ENCODE assay signal across 8 cellular contexts in genomic region chr2:85678794-85679672, GRCh38. TPM values are rescaled to one million over a fixed set of nuclear protein-coding genes. Genes with fewer than 3 reads are reported as not detected.
DNase-seq lines count a peak whose midpoint lies in the region; ATAC-seq and TF ChIP-seq lines count a peak whose summit lies in the region.

No MANE protein-coding gene starts in this region.

- H3K36me3 Mint-ChIP-seq in activated T-cell treated with anti-CD3 and anti-CD28 coated beads, Interleukin-2, amount 50 U/mL, for 4 hours (ENCODE audit: insufficient read depth) = no peaks in the 10 kb centered on the region
- H3K36me3 Mint-ChIP-seq in nephron (ENCODE audit: low read depth) = no peaks in the 10 kb centered on the region
- H3K36me3 Mint-ChIP-seq in stimulated activated memory B cell treated with anti-CD40 and anti-IgM and Interleukin-4, amounts not matched to agents 10 μg/mL and 1 μg/mL and 100 μg/mL, for 72 hours = no peaks in the 10 kb centered on the region

- CTCF ChIA-PET in PC-3 (lab: Charles Lee) = interaction anchor here (0.6 kb wide), 2 partner anchors 29 to 50 kb away, joined by 3 read pairs; no protein-coding TSS in a partner anchor

- intact Hi-C loops in PC-3 (cut with micrococcal nuclease) = loop anchor here (1.0 kb wide), 1 partner anchor 28 kb away; no protein-coding TSS in a partner anchor

- H3K36me3 ChIP-seq in HUES64 (ENCODE audit: insufficient read depth, low read length) (no peaks in the 10 kb centered on the region), PC-3 (ENCODE audit: low read depth, low read length) (no peaks in the 10 kb centered on the region)

- peak overlapping the region; percentile 57 for H2AFZ ChIP-seq in PC-3 (ENCODE audit: low read length)

- TF ChIP-seq CTCF in AG10803 (conservative IDR thresholded peaks at IDR 0.05; ENCODE audit: low read length) (peak; percentile 91), PC-3 (conservative IDR thresholded peaks at IDR 0.05; ENCODE audit: low read depth, low read length) (peak; percentile 93), fibroblast of mammary gland (conservative IDR thresholded peaks at IDR 0.05; ENCODE audit: control insufficient read depth, insufficient read depth, low read depth, low read length) (peak; percentile 91), nephron (IDR thresholded peaks at IDR 0.05; ENCODE audit: unreplicated experiment in 3 of 3) (peak; percentile 97 to 99 (median 98))

- WGBS in HUES64 = 26% methylated on average over 25 of the region's 25 CpGs

- no peak overlapping the region for H3K27ac ChIP-seq in HUES64 (ENCODE audit: low read depth, low read length)
- no peak overlapping the region for H3K27ac ChIP-seq in PC-3 (ENCODE audit: low read length)

- no peak overlapping the region for H3K4me3 Mint-ChIP-seq in activated T-cell treated with anti-CD3 and anti-CD28 coated beads, Interleukin-2, amount 50 U/mL, for 4 hours
- H3K4me3 Mint-ChIP-seq in nephron = no peak overlapping the region
- no peak overlapping the region for H3K4me3 Mint-ChIP-seq in stimulated activated memory B cell treated with anti-CD40 and anti-IgM and Interleukin-4, amounts not matched to agents 10 μg/mL and 1 μg/mL and 100 μg/mL, for 72 hours

- peak; percentile 95 for ATAC-seq in PC-3
- peak; percentile 94 to 95 for ATAC-seq in activated T-cell treated with anti-CD3 and anti-CD28 coated beads, Interleukin-2, amount 50 U/mL, for 4 hours
- ATAC-seq in stimulated activated memory B cell treated with anti-CD40 and anti-IgM and Interleukin-4, amounts not matched to agents 10 μg/mL and 1 μg/mL and 100 μg/mL, for 72 hours = peak; percentile 90

- H3K27ac Mint-ChIP-seq in nephron = no peak overlapping the region
- H3K27ac Mint-ChIP-seq in stimulated activated memory B cell treated with anti-CD40 and anti-IgM and Interleukin-4, amounts not matched to agents 10 μg/mL and 1 μg/mL and 100 μg/mL, for 72 hours = no peak overlapping the region

- DNase-seq in AG10803 (ENCODE audit: low read depth) = peak; percentile 67
- DNase-seq in GM19238 (ENCODE audit: insufficient read length, low spot score) = peak; percentile 79
- DNase-seq in PC-3 = peak; percentile 93
- peak; percentile 76 for DNase-seq in activated T-cell treated with anti-CD3 and anti-CD28 coated beads, Interleukin-2, amount 50 U/mL, for 4 hours
- peak; percentile 77 for DNase-seq in fibroblast of mammary gland (ENCODE audit: low read depth)

- POLR2A ChIA-PET in PC-3 (lab: Charles Lee; ENCODE audit: unreplicated experiment) = no interaction called here

- no peak overlapping the region for H3K4me3 ChIP-seq in AG10803 (ENCODE audit: low read length)
- H3K4me3 ChIP-seq in HUES64 (ENCODE audit: low read length) = peak overlapping the region; percentile 36
- H3K4me3 ChIP-seq in PC-3 (ENCODE audit: low read length) = peak overlapping the region; percentile 42; the same call in 1 of the 2 replicates
- no peak overlapping the region for H3K4me3 ChIP-seq in fibroblast of mammary gland (ENCODE audit: control insufficient read depth, low read depth, low read length)

- H3K79me2 ChIP-seq in PC-3 (ENCODE audit: low read length) = no peaks in the 10 kb centered on the region

- H3K4me1 Mint-ChIP-seq in activated T-cell treated with anti-CD3 and anti-CD28 coated beads, Interleukin-2, amount 50 U/mL, for 4 hours (ENCODE audit: low read depth) = peaks cover 4% of the 10 kb centered on the region
- no peaks in the 10 kb centered on the region for H3K4me1 Mint-ChIP-seq in nephron
- H3K4me1 Mint-ChIP-seq in stimulated activated memory B cell treated with anti-CD40 and anti-IgM and Interleukin-4, amounts not matched to agents 10 μg/mL and 1 μg/mL and 100 μg/mL, for 72 hours = no peaks in the 10 kb centered on the region

- H3K27me3 ChIP-seq in HUES64 (ENCODE audit: insufficient read depth, low read length) (0 out of 2 replicates have a peak, but pooled peaks cover 2% of the 10 kb centered on the region), PC-3 (ENCODE audit: low read length) (no peaks in the 10 kb centered on the region)

- H3K4me2 ChIP-seq in PC-3 (ENCODE audit: low read length) = peak overlapping the region; percentile 67

- no peaks in the 10 kb centered on the region for H3K9me3 ChIP-seq in HUES64 (ENCODE audit: insufficient read depth, low read depth, low read length)
- no peaks in the 10 kb centered on the region for H3K9me3 ChIP-seq in PC-3 (ENCODE audit: low read length)

- H4K20me1 ChIP-seq in PC-3 (ENCODE audit: low read length) = no peaks in the 10 kb centered on the region

- no peaks in the 10 kb centered on the region for H3K9me3 Mint-ChIP-seq in activated T-cell treated with anti-CD3 and anti-CD28 coated beads, Interleukin-2, amount 50 U/mL, for 4 hours
- H3K9me3 Mint-ChIP-seq in nephron = no peaks in the 10 kb centered on the region
- H3K9me3 Mint-ChIP-seq in stimulated activated memory B cell treated with anti-CD40 and anti-IgM and Interleukin-4, amounts not matched to agents 10 μg/mL and 1 μg/mL and 100 μg/mL, for 72 hours = no peaks in the 10 kb centered on the region

- H3F3A ChIP-seq in PC-3 (ENCODE audit: low read length, unreplicated experiment) = no peaks in the 10 kb centered on the region

- H3K9ac ChIP-seq in HUES64 (ENCODE audit: low read depth, low read length) (no peak overlapping the region), PC-3 (ENCODE audit: low read length) (no peak overlapping the region)

- H3K4me1 ChIP-seq in HUES64 (ENCODE audit: insufficient read depth, low read length) (no peaks in the 10 kb centered on the region), PC-3 (ENCODE audit: insufficient read depth, low read length) (peaks cover 19% of the 10 kb centered on the region)

- H3K27me3 Mint-ChIP-seq in activated T-cell treated with anti-CD3 and anti-CD28 coated beads, Interleukin-2, amount 50 U/mL, for 4 hours (ENCODE audit: low read depth) = peaks cover 10% of the 10 kb centered on the region
- peaks cover 8% of the 10 kb centered on the region for H3K27me3 Mint-ChIP-seq in nephron (ENCODE audit: low read depth)
- H3K27me3 Mint-ChIP-seq in stimulated activated memory B cell treated with anti-CD40 and anti-IgM and Interleukin-4, amounts not matched to agents 10 μg/mL and 1 μg/mL and 100 μg/mL, for 72 hours = no peaks in the 10 kb centered on the region

- H3K9me2 ChIP-seq in PC-3 (replicated peaks; ENCODE audit: low read length) = no peaks in the 10 kb centered on the region

- no TSS peak for BruUV-seq in PC-3 (replicated peaks; lab: Mats Ljungman, UMichigan)

RNA-seq across cellular contexts. Expression of gene SFTPB, which starts 11.0 kb away (rescaled TPM):
- polyA plus RNA-seq in HUES64 (2013, experiment 1 of 2) = not detected
- polyA plus RNA-seq in HUES64 (2013, experiment 2 of 2) = not detected
- not detected in 2 replicates for total RNA-seq in PC-3 (2014; rRNA removed)
- total RNA-seq in activated T-cell treated with anti-CD3 and anti-CD28 coated beads, Interleukin-2, amount 50 U/mL, for 4 hours = 1 to 10 TPM; 3.8 to 5.7 (median 5.0) TPM

RNA-seq across cellular contexts. Expression of gene GNLY, which starts 15.1 kb away (rescaled TPM):
- polyA plus RNA-seq in HUES64 (2013, experiment 1 of 2) = not detected
- polyA plus RNA-seq in HUES64 (2013, experiment 2 of 2) = not detected
- total RNA-seq in PC-3 (2014; rRNA removed) = not detected in 2 replicates
- 10 to 100 TPM in 2 of 3 donors, 1 to 10 TPM in 1; 4.3 to 26.5 (median 15.0) TPM for total RNA-seq in activated T-cell treated with anti-CD3 and anti-CD28 coated beads, Interleukin-2, amount 50 U/mL, for 4 hours

Comparison
In these comparisons a context has a peak if more than half of its experiments do, and no peak if none do; other contexts are left out.
1. H3K4me3 ChIP-seq: peak in HUES64 (single experiment) and PC-3 (single experiment); none in AG10803 (single experiment) and fibroblast of mammary gland (single experiment).
2. Peak in every context shown above with its lines, with median percentiles within 50 percentile points of each other: DNase-seq, CTCF ChIP-seq and ATAC-seq.